In genomic region chr2:210180494-210180893, GRCh38 we compare ENCODE assay signal across 1 cellular context.
TF ChIP-seq lines count a peak whose summit lies in the region.

No MANE protein-coding gene starts in this region.

TF ChIP-seq in H1, 55 proteins besides CTCF, POLR2A, EP300 and RAD21:
- no peak for TF ChIP-seq RXRA (IDR thresholded peaks at IDR 0.05; ENCODE audit: insufficient read depth, low read depth, low read length)
- no peak for TF ChIP-seq SIRT6 (IDR thresholded peaks at IDR 0.05; ENCODE audit: low read length)
- no peak for TF ChIP-seq TAF1 (IDR thresholded peaks at IDR 0.05; ENCODE audit: low read depth, low read length)
- no peak for TF ChIP-seq SUZ12 (IDR thresholded peaks at IDR 0.05; ENCODE audit: low read length)
- TF ChIP-seq SRF (IDR thresholded peaks at IDR 0.05; ENCODE audit: low read depth, low read length): no peak
- no peak for TF ChIP-seq SP1 (IDR thresholded peaks at IDR 0.05; ENCODE audit: low read depth, low read length)
